8 cellular contexts compared by ENCODE assay signal in the genomic region with DNA sequence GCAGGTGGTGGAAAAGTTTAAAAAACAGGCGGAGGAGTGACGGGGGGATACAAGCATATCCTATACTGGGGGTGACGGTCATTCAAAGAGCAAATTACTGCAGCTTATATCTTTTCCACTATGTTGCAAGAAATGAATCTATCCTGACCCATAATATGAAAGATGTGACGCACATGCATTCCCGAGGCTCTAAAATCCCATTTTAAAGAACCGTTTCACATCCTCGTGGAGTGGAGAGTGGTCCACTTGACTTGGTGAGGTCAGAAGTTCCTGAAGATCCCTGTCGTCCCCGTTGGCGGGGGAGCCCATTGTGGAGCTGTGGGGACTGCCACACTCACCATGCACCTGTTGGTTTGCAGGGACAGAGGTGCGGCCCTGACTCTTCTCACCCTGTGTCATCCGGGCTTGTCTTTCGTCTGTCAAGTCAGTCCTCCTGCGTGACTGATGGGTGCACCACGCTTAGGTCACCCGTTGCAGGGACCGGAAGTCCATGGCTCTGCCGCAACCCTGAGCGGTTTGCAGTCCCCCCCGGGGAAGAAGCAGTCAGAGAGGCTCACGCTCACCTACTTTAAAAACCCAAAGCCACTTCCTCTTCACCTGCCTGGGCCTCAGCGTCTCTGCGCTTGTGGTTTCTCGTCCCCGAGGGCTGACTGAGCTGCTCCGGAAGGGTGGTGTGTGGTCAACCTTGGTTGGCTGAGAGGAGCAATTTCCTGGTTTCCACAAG. TPM values are rescaled to one million over a fixed set of nuclear protein-coding genes. Genes with fewer than 3 reads are reported as not detected.
DNase-seq lines count a peak whose midpoint lies in the region; ATAC-seq, FAIRE-seq and TF ChIP-seq lines count a peak whose summit lies in the region.

No MANE protein-coding gene starts in this region.

- TF ChIP-seq POLR2A in erythroblast (IDR thresholded peaks at IDR 0.05; ENCODE audit: low read length), result peak; percentile 32

- DNase-seq in COLO668 (lab: John Stamatoyannopoulos, UW; ENCODE audit: unreplicated experiment), result peak; percentile 52
- peak; percentile 87 for DNase-seq in activated CD4-positive, alpha-beta T cell treated with anti-CD3 and anti-CD28 coated beads, Interleukin-2, amount 50 U/mL, for 1 hour
- DNase-seq in erythroblast (lab: John Stamatoyannopoulos, UW), result peak; percentile 70 to 71
- peak; percentile 88 to 89 for DNase-seq in stimulated activated CD4-positive, alpha-beta T cell treated with anti-CD3 and anti-CD28 coated beads, Interleukin-2, amount 100 ng/mL, for 24 hours
- no peak for DNase-seq in NCI-H1092 (lab: John Stamatoyannopoulos, UW)
- DNase-seq in HTR-8/SVneo (ENCODE audit: insufficient read length, low spot score), result no peak

- no peaks in the 10 kb centered on the region for H3K36me3 Mint-ChIP-seq in IgD-negative memory B cell

- H3K4me3 Mint-ChIP-seq in IgD-negative memory B cell, result peak overlapping the region; percentile 79 to 98 (median 92)

- peaks cover 2% of the 10 kb centered on the region for H3K27me3 Mint-ChIP-seq in IgD-negative memory B cell

- H3K4me1 Mint-ChIP-seq in IgD-negative memory B cell, result peaks cover 51 to 66% (median 66%) of the 10 kb centered on the region in 3 donors

- peak; percentile 57 for ATAC-seq in GM21390 (IDR thresholded peaks at IDR 0.05; ENCODE audit: unreplicated experiment)

- no peaks in the 10 kb centered on the region for H3K9me3 Mint-ChIP-seq in IgD-negative memory B cell

- FAIRE-seq in HTR-8/SVneo (lab: Jason Lieb, UNC), result no peak

- peak overlapping the region; percentile 94 to 100 (median 99) for H3K27ac Mint-ChIP-seq in IgD-negative memory B cell

RNA-seq across cellular contexts. Expression of gene USP20, which starts 53.0 kb away (rescaled TPM):
- 24.5 TPM for polyA plus RNA-seq in IgD-negative memory B cell

RNA-seq across cellular contexts. Expression of gene C9orf78, which starts 53.2 kb away (rescaled TPM):
- 119 TPM for polyA plus RNA-seq in IgD-negative memory B cell

Comparison
In these comparisons a context has a peak if more than half of its experiments do, and no peak if none do; other contexts are left out.
1. DNase-seq: peak in COLO668 (single experiment), activated CD4-positive, alpha-beta T cell treated with anti-CD3 and anti-CD28 coated beads, Interleukin-2, amount 50 U/mL, for 1 hour (single experiment), erythroblast (2 of 2) and stimulated activated CD4-positive, alpha-beta T cell treated with anti-CD3 and anti-CD28 coated beads, Interleukin-2, amount 100 ng/mL, for 24 hours (2 of 2); none in NCI-H1092 (single experiment) and HTR-8/SVneo (single experiment).